13 cellular contexts compared by ENCODE assay signal in the genomic region with DNA sequence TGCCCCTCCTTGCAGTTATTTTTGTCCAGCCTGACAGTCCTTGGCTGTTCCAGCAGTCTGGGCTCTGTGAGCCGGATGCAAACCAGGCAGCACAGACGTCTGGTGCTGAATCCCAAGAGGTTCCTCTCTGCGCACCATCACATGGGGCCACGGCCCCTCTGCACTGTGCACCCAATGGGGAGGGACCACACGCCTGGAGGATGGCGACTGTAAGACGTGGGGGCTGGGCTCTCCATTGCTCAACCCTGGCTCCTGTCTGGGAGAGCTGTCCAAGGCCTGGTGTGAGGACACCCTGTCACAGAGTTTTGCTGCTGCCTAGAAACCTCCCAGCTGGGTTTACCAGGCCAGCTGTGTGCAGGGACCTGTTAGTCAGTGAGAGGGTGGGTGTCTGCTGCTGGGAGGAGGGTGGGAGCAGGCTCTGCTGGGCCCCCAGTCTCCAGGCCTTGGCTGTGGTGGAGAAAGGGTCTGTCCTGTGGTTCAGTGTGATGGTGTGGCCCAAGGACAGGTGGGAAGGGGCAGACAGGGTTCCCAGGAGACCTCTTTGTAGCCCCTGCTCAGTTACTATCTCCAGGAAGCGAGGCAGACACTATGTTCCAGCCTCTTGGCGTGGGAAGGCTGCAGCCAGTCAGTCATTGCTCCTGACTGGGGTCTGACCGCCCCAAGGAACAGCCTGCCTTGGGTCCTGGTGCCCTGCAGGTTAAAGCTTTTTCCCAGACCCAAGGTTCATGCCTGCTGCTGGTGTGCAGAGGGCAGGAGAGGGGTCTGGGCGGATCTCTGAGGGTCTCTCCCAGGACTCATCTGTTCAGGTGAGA. TPM values are rescaled to one million over a fixed set of nuclear protein-coding genes. Genes with fewer than 3 reads are reported as not detected.
A peak's percentile ranks its signal among the peaks of the same experiment; 100 is the strongest.
DNase-seq lines count a peak whose midpoint lies in the region; ATAC-seq and TF ChIP-seq lines count a peak whose summit lies in the region.
"Had no signal": no experiment of that assay in that cellular context is flagged by ENCODE, and none has a peak within 500 bp of the region (broad histone marks: within the 10 kb centered on the region; RNA-seq: fewer than 3 reads in every experiment).

No MANE protein-coding gene starts in this region.

- H3K9me3 ChIP-seq in RWPE2 (ENCODE audit: severe bottlenecking) = no peaks in the 10 kb centered on the region
- H3K9me3 ChIP-seq in mesenchymal stem cell (ENCODE audit: control insufficient read depth, low read length) = no peaks in the 10 kb centered on the region
- no peaks in the 10 kb centered on the region for H3K9me3 ChIP-seq in thyroid gland

- WGBS in mesenchymal stem cell = 37% methylated on average over 11 of the region's 11 CpGs
- whole genome bisulfite sequencing in thyroid gland, 2 donors = 70 to 77% methylated on average over 3 to 8 of the region's 11 CpGs

- peak overlapping the region in 1 of 2 experiments; percentile 77 for H2BK12ac ChIP-seq in mesenchymal stem cell (ENCODE audit: low read length in 2 of 2)

- no peaks in the 10 kb centered on the region for H3K79me1 ChIP-seq in mesenchymal stem cell (replicated peaks; ENCODE audit: low read length, poor library complexity, severe bottlenecking)

- TF ChIP-seq CTCF in RWPE2 (IDR thresholded peaks at IDR 0.05; ENCODE audit: poor library complexity, severe bottlenecking) (no peak), fibroblast of pulmonary artery (IDR thresholded peaks at IDR 0.05; ENCODE audit: low read length, missing control alignments) (no peak), thyroid gland (IDR thresholded peaks at IDR 0.05) (no peak)

- intact Hi-C loops in thyroid gland (cut with DNase I) = no loop called here
- intact Hi-C loops in activated T-helper 1 cell treated with anti-CD3 and anti-CD28 coated beads, Interleukin-12 subunit alpha, Interleukin-12 subunit beta, Interleukin-2, Interleukin-4 antibody, amounts not matched to agents 30 ng/mL and 10 ng/mL and 1 ng/mL, durations not matched to agents 14 hours and 24 hours and 36 hours (cut with micrococcal nuclease) = no loop called here

- no peak overlapping the region for H3K27ac Mint-ChIP-seq in activated T-helper 1 cell treated with anti-CD3 and anti-CD28 coated beads, Interleukin-12 subunit alpha, Interleukin-12 subunit beta, Interleukin-2, Interleukin-4 antibody, amounts not matched to agents 30 ng/mL and 10 ng/mL and 1 ng/mL, durations not matched to agents 14 hours and 24 hours and 36 hours
- H3K27ac Mint-ChIP-seq in activated T-helper 17 cell treated with anti-CD3 and anti-CD28 coated beads, Interleukin-2, amount 50 U/mL, for 72 hours = no peak overlapping the region

- no peak for TF ChIP-seq POLR2A in thyroid gland (IDR thresholded peaks at IDR 0.05)

- no peak overlapping the region for H4K8ac ChIP-seq in mesenchymal stem cell (ENCODE audit: low read length)

- no peak overlapping the region for H2AK5ac ChIP-seq in mesenchymal stem cell (ENCODE audit: low read length, severe bottlenecking)

- H2BK15ac ChIP-seq in mesenchymal stem cell (ENCODE audit: low read depth, poor library complexity, severe bottlenecking) = peak overlapping the region; percentile 16

- DNase-seq in RWPE2 (ENCODE audit: low spot score) = no peak
- peak; percentile 94 for DNase-seq in fibroblast of pulmonary artery (ENCODE audit: low read depth)
- peak; percentile 95 for DNase-seq in mesenchymal stem cell
- DNase-seq in thyroid gland = peak; percentile 28 to 35
- DNase-seq in HK-2 (ENCODE audit: unreplicated experiment) = no peak
- DNase-seq in activated T-helper 1 cell treated with anti-CD3 and anti-CD28 coated beads, Interleukin-12 subunit alpha, Interleukin-12 subunit beta, Interleukin-2, Interleukin-4 antibody, amounts not matched to agents 30 ng/mL and 10 ng/mL and 1 ng/mL, durations not matched to agents 14 hours and 24 hours and 36 hours (ENCODE audit: low spot score) = no peak
- DNase-seq: EL; OCI-M1; stimulated activated CD4-positive, alpha-beta T cell treated with anti-CD3 and anti-CD28 coated beads, Interleukin-15, amount 100 ng/mL, for 24 hours had no signal

- ATAC-seq in RWPE2 (ENCODE audit: low read depth) = peak; percentile 29; the same call in 1 of the 3 replicates
- no peak for ATAC-seq in HG03354 (IDR thresholded peaks at IDR 0.05; ENCODE audit: poor library complexity, severe bottlenecking, unreplicated experiment)
- ATAC-seq in activated T-helper 17 cell treated with anti-CD3 and anti-CD28 coated beads, Interleukin-2, amount 50 U/mL, for 72 hours (replicated peaks) = no peak

- peak overlapping the region; percentile 46 to 55 for H3K4ac ChIP-seq in mesenchymal stem cell (ENCODE audit: low read depth in 1 of 2, low read length in 2 of 2)

- H3K4me3 ChIP-seq in RWPE2 (ENCODE audit: severe bottlenecking) (no peak overlapping the region), fibroblast of pulmonary artery (replicated peaks; ENCODE audit: low read depth, low read length) (no peak overlapping the region), mesenchymal stem cell (ENCODE audit: insufficient read depth in 1 of 2, low read depth in 1 of 2, low read length in 2 of 2) (no peak overlapping the region), thyroid gland (replicated peaks in 1 of 3) (no peak overlapping the region)

- H3K27ac ChIP-seq in RWPE2 (ENCODE audit: poor library complexity, severe bottlenecking) (no peak overlapping the region), mesenchymal stem cell (ENCODE audit: low read length, poor library complexity, severe bottlenecking) (no peak overlapping the region), thyroid gland (peak overlapping the region in 2 of 3 donors; percentile 30 to 35)

- H3K4me1 ChIP-seq in RWPE2 (ENCODE audit: insufficient read depth, poor library complexity, severe bottlenecking) = no peaks in the 10 kb centered on the region
- H3K4me1 ChIP-seq in mesenchymal stem cell (ENCODE audit: control insufficient read depth, insufficient read depth, low read depth, low read length) = peaks cover 2% of the 10 kb centered on the region
- peaks cover 0 to 7% of the 10 kb centered on the region in 2 donors for H3K4me1 ChIP-seq in thyroid gland

- peak overlapping the region; percentile 78 to 84 for H3K18ac ChIP-seq in mesenchymal stem cell (ENCODE audit: low read depth in 1 of 2, low read length in 2 of 2)

- H2AFZ ChIP-seq in mesenchymal stem cell (ENCODE audit: low read depth, low read length) = no peak overlapping the region

- H3K4me2 ChIP-seq in mesenchymal stem cell (ENCODE audit: low read length, poor library complexity, severe bottlenecking) = no peak overlapping the region

- H3K36me3 ChIP-seq in RWPE2 (ENCODE audit: low read depth) = no peaks in the 10 kb centered on the region
- peaks cover 0 to 3% of the 10 kb centered on the region in 2 experiments for H3K36me3 ChIP-seq in mesenchymal stem cell (ENCODE audit: control insufficient read depth in 1 of 2, insufficient read depth in 2 of 2, low read depth in 1 of 2, low read length in 2 of 2)
- no peaks in the 10 kb centered on the region for H3K36me3 ChIP-seq in thyroid gland

- no peak overlapping the region for H2BK5ac ChIP-seq in mesenchymal stem cell (ENCODE audit: low read depth, low read length, poor library complexity, severe bottlenecking)

- H2BK120ac ChIP-seq in mesenchymal stem cell (ENCODE audit: low read depth, low read length) = no peak overlapping the region

- no peak overlapping the region for H3K23ac ChIP-seq in mesenchymal stem cell (ENCODE audit: low read length in 2 of 2)

- H3K14ac ChIP-seq in mesenchymal stem cell (ENCODE audit: low read length in 2 of 2) = no peak overlapping the region

- H3K9me3 Mint-ChIP-seq in activated T-helper 1 cell treated with anti-CD3 and anti-CD28 coated beads, Interleukin-12 subunit alpha, Interleukin-12 subunit beta, Interleukin-2, Interleukin-4 antibody, amounts not matched to agents 30 ng/mL and 10 ng/mL and 1 ng/mL, durations not matched to agents 14 hours and 24 hours and 36 hours = no peaks in the 10 kb centered on the region
- no peaks in the 10 kb centered on the region for H3K9me3 Mint-ChIP-seq in activated T-helper 17 cell treated with anti-CD3 and anti-CD28 coated beads, Interleukin-2, amount 50 U/mL, for 72 hours
- H3K9me3 Mint-ChIP-seq: brain had no signal

- H3K27me3 Mint-ChIP-seq in activated T-helper 1 cell treated with anti-CD3 and anti-CD28 coated beads, Interleukin-12 subunit alpha, Interleukin-12 subunit beta, Interleukin-2, Interleukin-4 antibody, amounts not matched to agents 30 ng/mL and 10 ng/mL and 1 ng/mL, durations not matched to agents 14 hours and 24 hours and 36 hours (ENCODE audit: insufficient read depth) = peaks cover 13% of the 10 kb centered on the region
- H3K27me3 Mint-ChIP-seq in activated T-helper 17 cell treated with anti-CD3 and anti-CD28 coated beads, Interleukin-2, amount 50 U/mL, for 72 hours = peaks cover 8% of the 10 kb centered on the region

- H4K91ac ChIP-seq in mesenchymal stem cell (ENCODE audit: low read length) = peak overlapping the region; percentile 20

- H3K4me1 Mint-ChIP-seq in activated T-helper 1 cell treated with anti-CD3 and anti-CD28 coated beads, Interleukin-12 subunit alpha, Interleukin-12 subunit beta, Interleukin-2, Interleukin-4 antibody, amounts not matched to agents 30 ng/mL and 10 ng/mL and 1 ng/mL, durations not matched to agents 14 hours and 24 hours and 36 hours (ENCODE audit: low read depth) = no peaks in the 10 kb centered on the region
- H3K4me1 Mint-ChIP-seq in activated T-helper 17 cell treated with anti-CD3 and anti-CD28 coated beads, Interleukin-2, amount 50 U/mL, for 72 hours = peaks cover 4% of the 10 kb centered on the region

- no peak overlapping the region for H3K4me3 Mint-ChIP-seq in activated T-helper 1 cell treated with anti-CD3 and anti-CD28 coated beads, Interleukin-12 subunit alpha, Interleukin-12 subunit beta, Interleukin-2, Interleukin-4 antibody, amounts not matched to agents 30 ng/mL and 10 ng/mL and 1 ng/mL, durations not matched to agents 14 hours and 24 hours and 36 hours
- H3K4me3 Mint-ChIP-seq in activated T-helper 17 cell treated with anti-CD3 and anti-CD28 coated beads, Interleukin-2, amount 50 U/mL, for 72 hours = no peak overlapping the region
- H3K4me3 Mint-ChIP-seq: brain had no signal

- H3K27me3 ChIP-seq in RWPE2 (ENCODE audit: insufficient read depth, poor library complexity, severe bottlenecking) (no peaks in the 10 kb centered on the region), mesenchymal stem cell (ENCODE audit: control insufficient read depth in 1 of 2, insufficient read depth in 1 of 2, low read length in 2 of 2) (peaks cover 66 to 79% of the 10 kb centered on the region in 2 experiments), thyroid gland (no peaks in the 10 kb centered on the region)

- no peaks in the 10 kb centered on the region for H3K36me3 Mint-ChIP-seq in activated T-helper 1 cell treated with anti-CD3 and anti-CD28 coated beads, Interleukin-12 subunit alpha, Interleukin-12 subunit beta, Interleukin-2, Interleukin-4 antibody, amounts not matched to agents 30 ng/mL and 10 ng/mL and 1 ng/mL, durations not matched to agents 14 hours and 24 hours and 36 hours (ENCODE audit: low read depth)
- no peaks in the 10 kb centered on the region for H3K36me3 Mint-ChIP-seq in activated T-helper 17 cell treated with anti-CD3 and anti-CD28 coated beads, Interleukin-2, amount 50 U/mL, for 72 hours (ENCODE audit: low read depth)

- no peak overlapping the region for H3K9ac ChIP-seq in mesenchymal stem cell (ENCODE audit: low read length)

RNA-seq across cellular contexts. Expression of gene HEYL, which starts 13.8 kb away (rescaled TPM):
- polyA plus RNA-seq in mesenchymal stem cell (2013, experiment 1 of 2) = 1.3 TPM
- polyA plus RNA-seq in mesenchymal stem cell (2013, experiment 2 of 2) = 1.3 TPM
- total RNA-seq in thyroid gland = 10 to 100 TPM in 2 of 4 donors, 1 to 10 TPM in 2; 9.3 to 17.0 (median 11.5) TPM
- total RNA-seq in activated T-helper 1 cell treated with anti-CD3 and anti-CD28 coated beads, Interleukin-12 subunit alpha, Interleukin-12 subunit beta, Interleukin-2, Interleukin-4 antibody, amounts not matched to agents 30 ng/mL and 10 ng/mL and 1 ng/mL, durations not matched to agents 14 hours and 24 hours and 36 hours = 0.10 TPM in 2 replicates
- total RNA-seq in activated T-helper 17 cell treated with anti-CD3 and anti-CD28 coated beads, Interleukin-2, amount 50 U/mL, for 72 hours = under 1 TPM in 1 of 2 donors, not detected in 1; 0.40 TPM

RNA-seq across cellular contexts. Expression of gene NT5C1A, which starts 46.2 kb away (rescaled TPM):
- 0.12 TPM for polyA plus RNA-seq in mesenchymal stem cell (2013, experiment 1 of 2)
- polyA plus RNA-seq in mesenchymal stem cell (2013, experiment 2 of 2) = 0.25 TPM
- total RNA-seq in thyroid gland = under 1 TPM in 2 of 4 donors, not detected in 2; 0.33 to 0.73 TPM
- total RNA-seq in activated T-helper 1 cell treated with anti-CD3 and anti-CD28 coated beads, Interleukin-12 subunit alpha, Interleukin-12 subunit beta, Interleukin-2, Interleukin-4 antibody, amounts not matched to agents 30 ng/mL and 10 ng/mL and 1 ng/mL, durations not matched to agents 14 hours and 24 hours and 36 hours = 2.8 TPM in 2 replicates
- total RNA-seq in activated T-helper 17 cell treated with anti-CD3 and anti-CD28 coated beads, Interleukin-2, amount 50 U/mL, for 72 hours = not detected
- polyA plus RNA-seq: thymus had no signal

RNA-seq across cellular contexts. Expression of gene PABPC4, which starts 49.1 kb away (rescaled TPM):
- polyA plus RNA-seq in mesenchymal stem cell (2013, experiment 1 of 2) = 162 TPM
- polyA plus RNA-seq in mesenchymal stem cell (2013, experiment 2 of 2) = 158 TPM
- 100 to 1,000 TPM in 3 of 4 donors, 10 to 100 TPM in 1; 81.1 to 143 (median 107) TPM for total RNA-seq in thyroid gland
- 343 and 347 TPM in 2 replicates for total RNA-seq in activated T-helper 1 cell treated with anti-CD3 and anti-CD28 coated beads, Interleukin-12 subunit alpha, Interleukin-12 subunit beta, Interleukin-2, Interleukin-4 antibody, amounts not matched to agents 30 ng/mL and 10 ng/mL and 1 ng/mL, durations not matched to agents 14 hours and 24 hours and 36 hours
- 100 to 1,000 TPM; 181 to 246 TPM for total RNA-seq in activated T-helper 17 cell treated with anti-CD3 and anti-CD28 coated beads, Interleukin-2, amount 50 U/mL, for 72 hours

Comparison
In these comparisons a context has a peak if more than half of its experiments do, and no peak if none do; other contexts are left out.
1. DNase-seq: peak in fibroblast of pulmonary artery (single experiment), mesenchymal stem cell (single experiment) and thyroid gland (2 of 2); none in RWPE2 (single experiment), HK-2 (single experiment) and activated T-helper 1 cell treated with anti-CD3 and anti-CD28 coated beads, Interleukin-12 subunit alpha, Interleukin-12 subunit beta, Interleukin-2, Interleukin-4 antibody, amounts not matched to agents 30 ng/mL and 10 ng/mL and 1 ng/mL, durations not matched to agents 14 hours and 24 hours and 36 hours (single experiment).
2. H3K27ac ChIP-seq: peak in thyroid gland (2 of 3); none in RWPE2 (single experiment) and mesenchymal stem cell (single experiment).